8 cellular contexts compared by ENCODE assay signal in the genomic region with DNA sequence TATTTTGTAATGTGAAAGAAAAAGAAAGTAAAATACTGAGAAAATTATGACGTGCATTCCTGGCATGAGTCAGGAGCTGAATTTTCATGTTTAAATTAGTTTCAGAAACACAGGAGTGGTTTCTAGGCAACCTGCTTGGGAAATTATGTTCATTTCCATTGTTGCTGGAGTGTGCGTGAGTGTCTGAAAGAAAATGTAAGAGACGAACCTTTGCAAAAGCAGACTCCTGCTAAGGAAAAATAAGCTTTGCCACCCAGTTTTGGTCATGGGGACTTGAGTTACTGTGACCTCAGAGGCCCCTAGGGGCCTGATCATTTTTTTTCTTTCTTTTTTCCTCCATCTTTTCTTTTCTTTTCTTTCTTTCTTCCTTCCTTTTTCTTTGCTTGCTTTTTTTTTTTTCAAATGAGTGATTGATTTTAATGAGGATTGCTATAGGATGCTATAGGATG. TPM values are rescaled to one million over a fixed set of nuclear protein-coding genes. Genes with fewer than 3 reads are reported as not detected.
DNase-seq lines count a peak whose midpoint lies in the region; ATAC-seq and TF ChIP-seq lines count a peak whose summit lies in the region.

No MANE protein-coding gene starts in this region.

- H3K9me3 Mint-ChIP-seq in neural progenitor cell, result no peaks in the 10 kb centered on the region

- no peaks in the 10 kb centered on the region for H3K79me2 ChIP-seq in neural progenitor cell (ENCODE audit: low read depth)

- CTCF ChIA-PET in A673 (lab: Charles Lee), result interaction anchor here (0.6 to 1.7 kb wide), 9 partner anchors 9 to 415 kb away, joined by 4 to 22 read pairs (median 8); no protein-coding TSS in a partner anchor

- H3F3A ChIP-seq in neural progenitor cell (ENCODE audit: low read depth), result no peaks in the 10 kb centered on the region

- H3K4me1 Mint-ChIP-seq in neural progenitor cell, result peaks cover 58% of the 10 kb centered on the region

- TSS peak; percentile 89 for BruUV-seq in A673 (replicated peaks; lab: Mats Ljungman, UMichigan)

- no peak for TF ChIP-seq CTCF in A673 (conservative IDR thresholded peaks at IDR 0.05; ENCODE audit: low read depth, low read length)
- no peak for TF ChIP-seq CTCF in neural progenitor cell (IDR thresholded peaks at IDR 0.05)

- H3K4me2 ChIP-seq in neural progenitor cell, result no peak overlapping the region

- peak overlapping the region; percentile 37 for H3K4me3 ChIP-seq in A673 (ENCODE audit: low read depth, low read length, poor library complexity, severe bottlenecking)
- no peak overlapping the region for H3K4me3 ChIP-seq in neural progenitor cell

- H3K27ac ChIP-seq in A673 (ENCODE audit: low read depth, low read length, poor library complexity, severe bottlenecking) (peak overlapping the region; percentile 94), neural progenitor cell (no peak overlapping the region)

- intact Hi-C loops in A673 (cut with micrococcal nuclease; ENCODE audit: unreplicated experiment), result loop anchor here (2.0 to 10.0 kb wide), 2 partner anchors 260 to 322 kb away; a partner anchor contains a TSS

- H3K36me3 ChIP-seq in A673 (ENCODE audit: insufficient read depth, low read length, poor library complexity, severe bottlenecking) (no peaks in the 10 kb centered on the region), neural progenitor cell (no peaks in the 10 kb centered on the region)

- H3K27me3 Mint-ChIP-seq in neural progenitor cell (ENCODE audit: insufficient read depth, low read depth), result peaks cover 7% of the 10 kb centered on the region

- H3K4me1 ChIP-seq in A673 (ENCODE audit: insufficient read depth, low read length, poor library complexity, severe bottlenecking) (peaks cover 22% of the 10 kb centered on the region), neural progenitor cell (peaks cover 4% of the 10 kb centered on the region)

- ATAC-seq in GM19025 (IDR thresholded peaks at IDR 0.05; ENCODE audit: low read depth, unreplicated experiment) (peak; percentile 50), HG02588 (IDR thresholded peaks at IDR 0.05; ENCODE audit: unreplicated experiment) (no peak)

- no peak overlapping the region for H2AFZ ChIP-seq in neural progenitor cell (replicated peaks)

- H3K27ac Mint-ChIP-seq in neural progenitor cell, result peak overlapping the region; percentile 98

- H3K9ac ChIP-seq in neural progenitor cell, result no peak overlapping the region

- no peaks in the 10 kb centered on the region for H3K36me3 Mint-ChIP-seq in neural progenitor cell

- no peaks in the 10 kb centered on the region for H3K27me3 ChIP-seq in A673 (replicated peaks; ENCODE audit: insufficient read depth, low read depth, low read length, poor library complexity)
- no peaks in the 10 kb centered on the region for H3K27me3 ChIP-seq in neural progenitor cell

- peak; percentile 84 for DNase-seq in A673 (ENCODE audit: low spot score)
- peak; percentile 76 for DNase-seq in RKO (ENCODE audit: low spot score)
- DNase-seq in dermis blood vessel endothelial cell, result peak; percentile 94
- DNase-seq in neural progenitor cell (ENCODE audit: low spot score), result no peak
- no peak for DNase-seq in retina
- no peak for DNase-seq in NOMO-1 (lab: John Stamatoyannopoulos, UW; ENCODE audit: unreplicated experiment in 2 of 2)

- no peaks in the 10 kb centered on the region for H3K9me3 ChIP-seq in A673 (ENCODE audit: low read depth, low read length, poor library complexity, severe bottlenecking)
- H3K9me3 ChIP-seq in neural progenitor cell (ENCODE audit: low read depth), result no peaks in the 10 kb centered on the region

- H3K4me3 Mint-ChIP-seq in neural progenitor cell, result peak overlapping the region; percentile 74

- POLR2A ChIA-PET in A673 (lab: Charles Lee; ENCODE audit: low non-redundant PET), result interaction anchor here (1.4 kb wide), 1 partner anchor 258 kb away, joined by 4 read pairs; no protein-coding TSS in a partner anchor

- H4K20me1 ChIP-seq in neural progenitor cell (ENCODE audit: low read depth), result no peaks in the 10 kb centered on the region

RNA-seq across cellular contexts. Expression of a gene that starts 18.8 kb away (rescaled TPM):
- 0.35 and 1.5 TPM in 2 replicates for total RNA-seq in A673 (2021)
- not detected in 2 replicates for total RNA-seq in dermis blood vessel endothelial cell
- total RNA-seq in neural progenitor cell (ENCODE audit: low replicate concordance), result 0.67 and 2.5 TPM in 2 replicates

Comparison
In these comparisons a context has a peak if more than half of its experiments do, and no peak if none do; other contexts are left out.
1. DNase-seq: peak in A673 (single experiment), RKO (single experiment) and dermis blood vessel endothelial cell (single experiment); none in neural progenitor cell (single experiment), retina (single experiment) and NOMO-1 (0 of 2).